ENCODE assay signal across 11 cellular contexts in genomic region chr20:51424270-51425041, GRCh38.
DNase-seq lines count a peak whose midpoint lies in the region; ATAC-seq lines count a peak whose summit lies in the region.
"Had no signal": no experiment of that assay in that cellular context is flagged by ENCODE, and none has a peak within 500 bp of the region (broad histone marks: within the 10 kb centered on the region; RNA-seq: fewer than 3 reads in every experiment).

No MANE protein-coding gene starts in this region.

- H3K4me1 ChIP-seq in CD4-positive, CD25-positive, alpha-beta regulatory T cell (ENCODE audit: control insufficient read depth, insufficient read depth, low read length, poor library complexity, severe bottlenecking): peaks cover 36% of the 10 kb centered on the region
- peaks cover 0 to 66% of the 10 kb centered on the region in 2 donors for H3K4me1 ChIP-seq in naive thymus-derived CD4-positive, alpha-beta T cell (ENCODE audit: control insufficient read depth in 2 of 2, insufficient read depth in 2 of 2, low read length in 2 of 2)

- H3K27me3 ChIP-seq in CD4-positive, CD25-positive, alpha-beta regulatory T cell (ENCODE audit: control insufficient read depth, insufficient read depth, low read length): no peaks in the 10 kb centered on the region
- no peaks in the 10 kb centered on the region for H3K27me3 ChIP-seq in naive thymus-derived CD4-positive, alpha-beta T cell (ENCODE audit: control insufficient read depth in 2 of 2, insufficient read depth in 2 of 2, low read length in 2 of 2)

- peaks cover 35 to 64% (median 50%) of the 10 kb centered on the region in 4 donors for H3K4me1 Mint-ChIP-seq in CD4-positive, CD25-positive, alpha-beta regulatory T cell
- peaks cover 40 to 45% (median 44%) of the 10 kb centered on the region in 3 donors for H3K4me1 Mint-ChIP-seq in IgD-negative memory B cell
- peaks cover 58% of the 10 kb centered on the region for H3K4me1 Mint-ChIP-seq in activated T-helper 17 cell treated with anti-CD3 and anti-CD28 coated beads, Interleukin-2, amount 50 U/mL, for 72 hours
- peaks cover 10 to 67% (median 27%) of the 10 kb centered on the region in 7 donors for H3K4me1 Mint-ChIP-seq in naive thymus-derived CD4-positive, alpha-beta T cell

- POLR2A ChIA-PET in naive thymus-derived CD4-positive, alpha-beta T cell (lab: Charles Lee): no interaction called here

- peak; percentile 6 to 33 for ATAC-seq in CD4-positive, CD25-positive, alpha-beta regulatory T cell (ENCODE audit: low read depth in 2 of 2)
- ATAC-seq in activated T-helper 17 cell treated with anti-CD3 and anti-CD28 coated beads, Interleukin-2, amount 50 U/mL, for 72 hours (replicated peaks): peak; percentile 63
- ATAC-seq in naive thymus-derived CD4-positive, alpha-beta T cell: peak; percentile 20
- ATAC-seq in GM18502 (IDR thresholded peaks at IDR 0.05; ENCODE audit: poor library complexity, unreplicated experiment) (no peak), GM19467 (IDR thresholded peaks at IDR 0.05; ENCODE audit: unreplicated experiment) (no peak)

- H3K27me3 Mint-ChIP-seq in CD4-positive, CD25-positive, alpha-beta regulatory T cell: no peaks in the 10 kb centered on the region
- H3K27me3 Mint-ChIP-seq in IgD-negative memory B cell: no peaks in the 10 kb centered on the region
- no peaks in the 10 kb centered on the region for H3K27me3 Mint-ChIP-seq in activated T-helper 17 cell treated with anti-CD3 and anti-CD28 coated beads, Interleukin-2, amount 50 U/mL, for 72 hours
- no peaks in the 10 kb centered on the region for H3K27me3 Mint-ChIP-seq in naive thymus-derived CD4-positive, alpha-beta T cell

- H3K4me3 ChIP-seq in CD4-positive, CD25-positive, alpha-beta regulatory T cell (ENCODE audit: low read depth, low read length): peak overlapping the region; percentile 71
- H3K4me3 ChIP-seq in naive thymus-derived CD4-positive, alpha-beta T cell (ENCODE audit: low read length): no peak overlapping the region
- H3K4me3 ChIP-seq: coronary artery had no signal

- peak overlapping the region; percentile 6 to 86 (median 61) for H3K4me3 Mint-ChIP-seq in CD4-positive, CD25-positive, alpha-beta regulatory T cell
- peak overlapping the region; percentile 60 to 87 (median 80) for H3K4me3 Mint-ChIP-seq in IgD-negative memory B cell
- peak overlapping the region; percentile 77 for H3K4me3 Mint-ChIP-seq in activated T-helper 17 cell treated with anti-CD3 and anti-CD28 coated beads, Interleukin-2, amount 50 U/mL, for 72 hours
- no peak overlapping the region for H3K4me3 Mint-ChIP-seq in naive thymus-derived CD4-positive, alpha-beta T cell

- intact Hi-C loops in naive thymus-derived CD4-positive, alpha-beta T cell (cut with micrococcal nuclease): loop anchor here in 1 of 2 donors (5.0 kb wide), 1 partner anchor 37 kb away; no protein-coding TSS in a partner anchor

- peak overlapping the region; percentile 66 for H3K27ac ChIP-seq in CD4-positive, CD25-positive, alpha-beta regulatory T cell (ENCODE audit: insufficient read depth, low read length, poor library complexity, severe bottlenecking)
- no peak overlapping the region for H3K27ac ChIP-seq in naive thymus-derived CD4-positive, alpha-beta T cell (ENCODE audit: low read depth, low read length)
- H3K27ac ChIP-seq: coronary artery had no signal

- H3K9me3 ChIP-seq in CD4-positive, CD25-positive, alpha-beta regulatory T cell (ENCODE audit: control insufficient read depth in 2 of 2, low read length in 2 of 2): no peaks in the 10 kb centered on the region
- no peaks in the 10 kb centered on the region for H3K9me3 ChIP-seq in naive thymus-derived CD4-positive, alpha-beta T cell (ENCODE audit: control insufficient read depth in 2 of 3, low read length in 3 of 3)

- no peaks in the 10 kb centered on the region for H3K9me3 Mint-ChIP-seq in CD4-positive, CD25-positive, alpha-beta regulatory T cell
- no peaks in the 10 kb centered on the region for H3K9me3 Mint-ChIP-seq in IgD-negative memory B cell
- H3K9me3 Mint-ChIP-seq in activated T-helper 17 cell treated with anti-CD3 and anti-CD28 coated beads, Interleukin-2, amount 50 U/mL, for 72 hours: no peaks in the 10 kb centered on the region
- H3K9me3 Mint-ChIP-seq in naive thymus-derived CD4-positive, alpha-beta T cell: peaks cover 0 to 1% (median 0%) of the 10 kb centered on the region in 11 donors

- peaks cover 23% of the 10 kb centered on the region for H3K36me3 Mint-ChIP-seq in CD4-positive, CD25-positive, alpha-beta regulatory T cell
- H3K36me3 Mint-ChIP-seq in IgD-negative memory B cell: peaks cover 6% of the 10 kb centered on the region
- H3K36me3 Mint-ChIP-seq in activated T-helper 17 cell treated with anti-CD3 and anti-CD28 coated beads, Interleukin-2, amount 50 U/mL, for 72 hours (ENCODE audit: low read depth): peaks cover 98% of the 10 kb centered on the region
- peaks cover 0 to 41% (median 27%) of the 10 kb centered on the region in 5 donors for H3K36me3 Mint-ChIP-seq in naive thymus-derived CD4-positive, alpha-beta T cell

- H3K36me3 ChIP-seq in CD4-positive, CD25-positive, alpha-beta regulatory T cell (ENCODE audit: control insufficient read depth, insufficient read depth, low read length): peaks cover 49% of the 10 kb centered on the region
- H3K36me3 ChIP-seq in naive thymus-derived CD4-positive, alpha-beta T cell (ENCODE audit: control insufficient read depth in 2 of 3, insufficient read depth in 3 of 3, low read length in 3 of 3): peaks cover 0 to 70% (median 3%) of the 10 kb centered on the region in 3 experiments

- DNase-seq in CD4-positive, CD25-positive, alpha-beta regulatory T cell: no peak
- no peak for DNase-seq in naive thymus-derived CD4-positive, alpha-beta T cell
- DNase-seq in nucleus accumbens (lab: John Stamatoyannopoulos, UW) (no peak), retina (no peak)
- DNase-seq: activated gamma-delta T cell treated with Interleukin-2 at 50 U/mL for 16 hours, NCI-H2227 treated with DMSO at 0.1 percent for 48 hours had no signal

- H3K27ac Mint-ChIP-seq in CD4-positive, CD25-positive, alpha-beta regulatory T cell: peak overlapping the region; percentile 84 to 98 (median 97)
- peak overlapping the region; percentile 88 to 97 (median 93) for H3K27ac Mint-ChIP-seq in IgD-negative memory B cell
- H3K27ac Mint-ChIP-seq in activated T-helper 17 cell treated with anti-CD3 and anti-CD28 coated beads, Interleukin-2, amount 50 U/mL, for 72 hours: peak overlapping the region; percentile 93
- peak overlapping the region in 8 of 9 donors; percentile 12 to 68 (median 58) for H3K27ac Mint-ChIP-seq in naive thymus-derived CD4-positive, alpha-beta T cell

- CTCF ChIA-PET in naive thymus-derived CD4-positive, alpha-beta T cell (lab: Charles Lee): interaction anchor here (0.7 kb wide), 1 partner anchor 38 kb away, joined by 3 read pairs; no protein-coding TSS in a partner anchor

Comparison
In these comparisons a context has a peak if more than half of its experiments do, and no peak if none do; other contexts are left out.
1. ATAC-seq: peak in CD4-positive, CD25-positive, alpha-beta regulatory T cell (2 of 2), activated T-helper 17 cell treated with anti-CD3 and anti-CD28 coated beads, Interleukin-2, amount 50 U/mL, for 72 hours (single experiment) and naive thymus-derived CD4-positive, alpha-beta T cell (single experiment); none in GM18502 (single experiment) and GM19467 (single experiment).
2. H3K4me3 Mint-ChIP-seq: peak in CD4-positive, CD25-positive, alpha-beta regulatory T cell (4 of 4), IgD-negative memory B cell (4 of 4) and activated T-helper 17 cell treated with anti-CD3 and anti-CD28 coated beads, Interleukin-2, amount 50 U/mL, for 72 hours (single experiment); none in naive thymus-derived CD4-positive, alpha-beta T cell (0 of 10).
3. Peak in every context shown above with its lines, with median percentiles within 50 percentile points of each other: H3K27ac Mint-ChIP-seq.